ENCODE assay signal across 17 cellular contexts in the genomic region with DNA sequence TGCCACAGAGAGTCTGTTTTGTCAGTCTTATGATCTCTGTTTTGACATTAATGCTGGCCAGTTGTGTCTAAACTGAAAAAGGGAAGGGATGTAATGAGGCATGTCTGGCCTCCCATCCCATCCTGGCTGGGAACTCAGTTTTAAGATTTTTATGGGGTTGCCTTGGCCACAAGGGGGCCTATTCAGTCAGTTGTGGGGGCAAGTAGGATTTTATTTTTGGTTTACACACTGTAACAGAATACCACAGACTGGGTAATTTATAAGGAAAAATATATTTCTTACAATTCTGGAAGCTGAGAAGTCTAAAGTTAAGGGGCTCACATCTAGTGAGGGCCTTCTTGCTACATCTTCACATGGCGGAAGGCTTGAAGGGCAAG.
"Had no signal": no experiment of that assay in that cellular context is flagged by ENCODE, and none has a peak within 500 bp of the region (broad histone marks: within the 10 kb centered on the region; RNA-seq: fewer than 3 reads in every experiment).

No MANE protein-coding gene starts in this region.

- H3K79me2 ChIP-seq: hepatocyte had no signal

- H3K36me3 ChIP-seq: ascending aorta, left ventricle myocardium inferior, transverse colon had no signal

- H3K9me3 ChIP-seq: ascending aorta, left ventricle myocardium inferior, transverse colon had no signal

- H3K4me1 ChIP-seq: ascending aorta, left ventricle myocardium inferior, transverse colon had no signal

- DNase-seq: activated CD4-positive, alpha-beta T cell treated with anti-CD3 and anti-CD28 coated beads for 48 hours; activated CD8-positive, alpha-beta memory T cell treated with anti-CD3 and anti-CD28 coated beads, Interleukin-2, amount 50 U/mL, for 48 hours; activated CD8-positive, alpha-beta T cell treated with anti-CD3 and anti-CD28 coated beads, Interleukin-2, amount 10 ng/mL, durations not matched to agents 7 days and 5 days; effector CD4-positive, alpha-beta T cell; left ventricle myocardium inferior; mesendoderm; stimulated activated CD4-positive, alpha-beta T cell treated with anti-CD3 and anti-CD28 coated beads, Interleukin-12 subunit alpha, Interleukin-12 subunit beta, amount 100 ng/mL, for 4 hours; stimulated activated naive CD4-positive, alpha-beta T cell; substantia nigra; transverse colon had no signal

- H3K27ac ChIP-seq: ascending aorta, coronary artery, epithelial cell of prostate, hepatocyte, left ventricle myocardium inferior, transverse colon had no signal

- H2AFZ ChIP-seq: hepatocyte had no signal

- H3K4me3 Mint-ChIP-seq: activated CD8-positive, alpha-beta T cell treated with anti-CD3 and anti-CD28 coated beads, Interleukin-2, amount 10 ng/mL, durations not matched to agents 7 days and 5 days; nephron; WTC11 had no signal

- H3K4me2 ChIP-seq: hepatocyte had no signal

- ATAC-seq: activated CD8-positive, alpha-beta T cell treated with anti-CD3 and anti-CD28 coated beads, Interleukin-2, amount 10 ng/mL, durations not matched to agents 7 days and 5 days; sciatic nerve; WTC11 had no signal

- H3K27me3 ChIP-seq: ascending aorta, hepatocyte, transverse colon had no signal

- H3K27ac Mint-ChIP-seq: activated CD8-positive, alpha-beta T cell treated with anti-CD3 and anti-CD28 coated beads, Interleukin-2, amount 10 ng/mL, durations not matched to agents 7 days and 5 days; nephron; WTC11 had no signal

- H3K4me3 ChIP-seq: ascending aorta, coronary artery, hepatocyte, left ventricle myocardium inferior, transverse colon had no signal
